1 cellular context compared by ENCODE assay signal in the genomic region with DNA sequence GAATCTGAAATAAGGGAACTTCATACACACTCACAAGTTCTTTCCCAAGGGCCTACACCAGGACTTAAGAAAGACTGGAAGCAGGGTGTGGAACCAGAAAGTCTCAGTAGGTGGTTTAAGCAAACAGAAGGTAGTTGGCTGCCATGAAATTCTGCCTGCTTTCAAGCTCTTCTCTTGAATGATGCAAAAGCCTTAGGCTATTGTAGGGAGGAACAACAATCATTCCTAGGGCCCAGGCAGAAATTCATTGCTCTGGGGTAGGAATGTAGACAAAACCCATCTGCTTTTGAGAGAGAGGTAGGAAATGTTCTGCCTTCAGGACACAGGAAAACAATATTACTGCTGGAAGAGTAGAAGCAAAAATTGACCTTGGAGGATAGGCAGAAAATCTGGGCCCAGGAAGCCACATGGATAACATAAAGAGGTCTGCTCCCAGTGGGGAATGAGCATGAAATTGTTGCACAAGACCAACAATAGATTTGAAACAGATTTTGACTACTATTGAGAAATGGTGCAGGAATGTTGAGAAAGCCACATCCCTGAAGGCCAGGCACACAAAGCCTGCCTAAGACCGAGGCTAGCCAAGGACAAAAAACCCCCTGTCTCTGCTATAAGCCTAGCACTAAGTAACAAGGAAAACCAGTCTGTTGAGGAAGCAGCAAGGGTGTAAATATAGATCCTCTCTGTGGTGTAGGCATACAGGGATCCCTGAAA.
TF ChIP-seq lines count a peak whose summit lies in the region.

No MANE protein-coding gene starts in this region.

TF ChIP-seq in HepG2, 621 proteins besides CTCF, POLR2A, EP300 and RAD21 (continued from another document and continues in another):
- TF ChIP-seq SMC3 (IDR thresholded peaks at IDR 0.05; ENCODE audit: low read length) (0 out of 2 replicates have a peak, but pooled peaks have one; percentile 17), GFI1 (CRISPR knock-in tag; IDR thresholded peaks at IDR 0.05; ENCODE audit: borderline replicate concordance) (0 out of 2 replicates have a peak, but pooled peaks have one; percentile 34), CHCHD3 (CRISPR knock-in tag; IDR thresholded peaks at IDR 0.05) (no peak), CBX5 (CRISPR knock-in tag; IDR thresholded peaks at IDR 0.05; ENCODE audit: borderline replicate concordance) (0 out of 2 replicates have a peak, but pooled peaks have one; percentile 56), KMT2A (CRISPR knock-in tag; IDR thresholded peaks at IDR 0.05) (no peak), GTF2F1 (IDR thresholded peaks at IDR 0.05; ENCODE audit: low read length) (no peak), TRIM24 (CRISPR knock-in tag; IDR thresholded peaks at IDR 0.05) (peak; percentile 63; the same call in 1 of the 2 replicates), SALL2 (CRISPR knock-in tag; IDR thresholded peaks at IDR 0.05) (0 out of 2 replicates have a peak, but pooled peaks have one; percentile 33), ZZZ3 (CRISPR knock-in tag; IDR thresholded peaks at IDR 0.05; ENCODE audit: borderline replicate concordance) (no peak), IKZF4 (CRISPR knock-in tag; IDR thresholded peaks at IDR 0.05; ENCODE audit: borderline replicate concordance, low read depth, not compliant biosample characterization) (no peak), JUN (CRISPR knock-in tag; IDR thresholded peaks at IDR 0.05) (no peak), HDAC2 (CRISPR knock-in tag; IDR thresholded peaks at IDR 0.05) (peak; percentile 59), TP53 (CRISPR knock-in tag; conservative IDR thresholded peaks at IDR 0.05) (no peak), KAT8 (CRISPR knock-in tag; IDR thresholded peaks at IDR 0.05) (0 out of 2 replicates have a peak, but pooled peaks have one; percentile 32), LCORL (IDR thresholded peaks at IDR 0.05) (no peak), LCORL (CRISPR knock-in tag; IDR thresholded peaks at IDR 0.05) (no peak), FOXC1 (CRISPR knock-in tag; IDR thresholded peaks at IDR 0.05; ENCODE audit: borderline replicate concordance) (no peak), CEBPG (CRISPR knock-in tag; IDR thresholded peaks at IDR 0.05) (peak; percentile 95), SRF (IDR thresholded peaks at IDR 0.05; ENCODE audit: low read depth, low read length) (no peak), ATRX (CRISPR knock-in tag; IDR thresholded peaks at IDR 0.05; ENCODE audit: borderline replicate concordance) (no peak), U2AF1 (optimal IDR thresholded peaks at IDR 0.05; ENCODE audit: low read depth, low read length) (no peak), SALL1 (CRISPR knock-in tag; IDR thresholded peaks at IDR 0.05) (peak; percentile 52; the same call in 1 of the 2 replicates), ZNF605 (CRISPR knock-in tag; IDR thresholded peaks at IDR 0.05) (no peak), ZNF136 (CRISPR knock-in tag; IDR thresholded peaks at IDR 0.05; ENCODE audit: low read depth) (no peak), ZSCAN22 (CRISPR knock-in tag; IDR thresholded peaks at IDR 0.05) (no peak), ZIK1 (CRISPR knock-in tag; IDR thresholded peaks at IDR 0.05; ENCODE audit: borderline replicate concordance, low read depth) (no peak), PLRG1 (conservative IDR thresholded peaks at IDR 0.05) (no peak), TARDBP (CRISPR knock-in tag; IDR thresholded peaks at IDR 0.05) (peak; percentile 55; the same call in 1 of the 2 replicates), ZNF331 (CRISPR knock-in tag; IDR thresholded peaks at IDR 0.05) (0 out of 2 replicates have a peak, but pooled peaks have one; percentile 47)
- TF ChIP-seq, protein P1, sequence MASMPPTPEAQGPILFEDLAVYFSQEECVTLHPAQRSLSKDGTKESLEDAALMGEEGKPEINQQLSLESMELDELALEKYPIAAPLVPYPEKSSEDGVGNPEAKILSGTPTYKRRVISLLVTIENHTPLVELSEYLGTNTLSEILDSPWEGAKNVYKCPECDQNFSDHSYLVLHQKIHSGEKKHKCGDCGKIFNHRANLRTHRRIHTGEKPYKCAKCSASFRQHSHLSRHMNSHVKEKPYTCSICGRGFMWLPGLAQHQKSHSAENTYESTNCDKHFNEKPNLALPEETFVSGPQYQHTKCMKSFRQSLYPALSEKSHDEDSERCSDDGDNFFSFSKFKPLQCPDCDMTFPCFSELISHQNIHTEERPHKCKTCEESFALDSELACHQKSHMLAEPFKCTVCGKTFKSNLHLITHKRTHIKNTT (CRISPR knock-in tag; IDR thresholded peaks at IDR 0.05) = no peak
- TF ChIP-seq, protein P2, sequence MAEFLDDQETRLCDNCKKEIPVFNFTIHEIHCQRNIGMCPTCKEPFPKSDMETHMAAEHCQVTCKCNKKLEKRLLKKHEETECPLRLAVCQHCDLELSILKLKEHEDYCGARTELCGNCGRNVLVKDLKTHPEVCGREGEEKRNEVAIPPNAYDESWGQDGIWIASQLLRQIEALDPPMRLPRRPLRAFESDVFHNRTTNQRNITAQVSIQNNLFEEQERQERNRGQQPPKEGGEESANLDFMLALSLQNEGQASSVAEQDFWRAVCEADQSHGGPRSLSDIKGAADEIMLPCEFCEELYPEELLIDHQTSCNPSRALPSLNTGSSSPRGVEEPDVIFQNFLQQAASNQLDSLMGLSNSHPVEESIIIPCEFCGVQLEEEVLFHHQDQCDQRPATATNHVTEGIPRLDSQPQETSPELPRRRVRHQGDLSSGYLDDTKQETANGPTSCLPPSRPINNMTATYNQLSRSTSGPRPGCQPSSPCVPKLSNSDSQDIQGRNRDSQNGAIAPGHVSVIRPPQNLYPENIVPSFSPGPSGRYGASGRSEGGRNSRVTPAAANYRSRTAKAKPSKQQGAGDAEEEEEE (CRISPR knock-in tag; IDR thresholded peaks at IDR 0.05; ENCODE audit: borderline replicate concordance) = no peak
- TF ChIP-seq, protein P3, sequence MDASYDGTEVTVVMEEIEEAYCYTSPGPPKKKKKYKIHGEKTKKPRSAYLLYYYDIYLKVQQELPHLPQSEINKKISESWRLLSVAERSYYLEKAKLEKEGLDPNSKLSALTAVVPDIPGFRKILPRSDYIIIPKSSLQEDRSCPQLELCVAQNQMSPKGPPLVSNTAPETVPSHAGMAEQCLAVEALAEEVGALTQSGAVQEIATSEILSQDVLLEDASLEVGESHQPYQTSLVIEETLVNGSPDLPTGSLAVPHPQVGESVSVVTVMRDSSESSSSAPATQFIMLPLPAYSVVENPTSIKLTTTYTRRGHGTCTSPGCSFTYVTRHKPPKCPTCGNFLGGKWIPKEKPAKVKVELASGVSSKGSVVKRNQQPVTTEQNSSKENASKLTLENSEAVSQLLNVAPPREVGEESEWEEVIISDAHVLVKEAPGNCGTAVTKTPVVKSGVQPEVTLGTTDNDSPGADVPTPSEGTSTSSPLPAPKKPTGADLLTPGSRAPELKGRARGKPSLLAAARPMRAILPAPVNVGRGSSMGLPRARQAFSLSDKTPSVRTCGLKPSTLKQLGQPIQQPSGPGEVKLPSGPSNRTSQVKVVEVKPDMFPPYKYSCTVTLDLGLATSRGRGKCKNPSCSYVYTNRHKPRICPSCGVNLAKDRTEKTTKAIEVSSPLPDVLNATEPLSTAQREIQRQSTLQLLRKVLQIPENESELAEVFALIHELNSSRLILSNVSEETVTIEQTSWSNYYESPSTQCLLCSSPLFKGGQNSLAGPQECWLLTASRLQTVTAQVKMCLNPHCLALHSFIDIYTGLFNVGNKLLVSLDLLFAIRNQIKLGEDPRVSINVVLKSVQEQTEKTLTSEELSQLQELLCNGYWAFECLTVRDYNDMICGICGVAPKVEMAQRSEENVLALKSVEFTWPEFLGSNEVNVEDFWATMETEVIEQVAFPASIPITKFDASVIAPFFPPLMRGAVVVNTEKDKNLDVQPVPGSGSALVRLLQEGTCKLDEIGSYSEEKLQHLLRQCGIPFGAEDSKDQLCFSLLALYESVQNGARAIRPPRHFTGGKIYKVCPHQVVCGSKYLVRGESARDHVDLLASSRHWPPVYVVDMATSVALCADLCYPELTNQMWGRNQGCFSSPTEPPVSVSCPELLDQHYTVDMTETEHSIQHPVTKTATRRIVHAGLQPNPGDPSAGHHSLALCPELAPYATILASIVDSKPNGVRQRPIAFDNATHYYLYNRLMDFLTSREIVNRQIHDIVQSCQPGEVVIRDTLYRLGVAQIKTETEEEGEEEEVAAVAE (CRISPR knock-in tag; IDR thresholded peaks at IDR 0.05; ENCODE audit: borderline replicate concordance) = no peak
- TF ChIP-seq, protein P4, sequence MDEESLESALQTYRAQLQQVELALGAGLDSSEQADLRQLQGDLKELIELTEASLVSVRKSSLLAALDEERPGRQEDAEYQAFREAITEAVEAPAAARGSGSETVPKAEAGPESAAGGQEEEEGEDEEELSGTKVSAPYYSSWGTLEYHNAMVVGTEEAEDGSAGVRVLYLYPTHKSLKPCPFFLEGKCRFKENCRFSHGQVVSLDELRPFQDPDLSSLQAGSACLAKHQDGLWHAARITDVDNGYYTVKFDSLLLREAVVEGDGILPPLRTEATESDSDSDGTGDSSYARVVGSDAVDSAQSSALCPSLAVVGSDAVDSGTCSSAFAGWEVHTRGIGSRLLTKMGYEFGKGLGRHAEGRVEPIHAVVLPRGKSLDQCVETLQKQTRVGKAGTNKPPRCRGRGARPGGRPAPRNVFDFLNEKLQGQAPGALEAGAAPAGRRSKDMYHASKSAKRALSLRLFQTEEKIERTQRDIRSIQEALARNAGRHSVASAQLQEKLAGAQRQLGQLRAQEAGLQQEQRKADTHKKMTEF (CRISPR knock-in tag; IDR thresholded peaks at IDR 0.05) = peak; percentile 41; the same call in 1 of the 2 replicates
- TF ChIP-seq, protein P5, sequence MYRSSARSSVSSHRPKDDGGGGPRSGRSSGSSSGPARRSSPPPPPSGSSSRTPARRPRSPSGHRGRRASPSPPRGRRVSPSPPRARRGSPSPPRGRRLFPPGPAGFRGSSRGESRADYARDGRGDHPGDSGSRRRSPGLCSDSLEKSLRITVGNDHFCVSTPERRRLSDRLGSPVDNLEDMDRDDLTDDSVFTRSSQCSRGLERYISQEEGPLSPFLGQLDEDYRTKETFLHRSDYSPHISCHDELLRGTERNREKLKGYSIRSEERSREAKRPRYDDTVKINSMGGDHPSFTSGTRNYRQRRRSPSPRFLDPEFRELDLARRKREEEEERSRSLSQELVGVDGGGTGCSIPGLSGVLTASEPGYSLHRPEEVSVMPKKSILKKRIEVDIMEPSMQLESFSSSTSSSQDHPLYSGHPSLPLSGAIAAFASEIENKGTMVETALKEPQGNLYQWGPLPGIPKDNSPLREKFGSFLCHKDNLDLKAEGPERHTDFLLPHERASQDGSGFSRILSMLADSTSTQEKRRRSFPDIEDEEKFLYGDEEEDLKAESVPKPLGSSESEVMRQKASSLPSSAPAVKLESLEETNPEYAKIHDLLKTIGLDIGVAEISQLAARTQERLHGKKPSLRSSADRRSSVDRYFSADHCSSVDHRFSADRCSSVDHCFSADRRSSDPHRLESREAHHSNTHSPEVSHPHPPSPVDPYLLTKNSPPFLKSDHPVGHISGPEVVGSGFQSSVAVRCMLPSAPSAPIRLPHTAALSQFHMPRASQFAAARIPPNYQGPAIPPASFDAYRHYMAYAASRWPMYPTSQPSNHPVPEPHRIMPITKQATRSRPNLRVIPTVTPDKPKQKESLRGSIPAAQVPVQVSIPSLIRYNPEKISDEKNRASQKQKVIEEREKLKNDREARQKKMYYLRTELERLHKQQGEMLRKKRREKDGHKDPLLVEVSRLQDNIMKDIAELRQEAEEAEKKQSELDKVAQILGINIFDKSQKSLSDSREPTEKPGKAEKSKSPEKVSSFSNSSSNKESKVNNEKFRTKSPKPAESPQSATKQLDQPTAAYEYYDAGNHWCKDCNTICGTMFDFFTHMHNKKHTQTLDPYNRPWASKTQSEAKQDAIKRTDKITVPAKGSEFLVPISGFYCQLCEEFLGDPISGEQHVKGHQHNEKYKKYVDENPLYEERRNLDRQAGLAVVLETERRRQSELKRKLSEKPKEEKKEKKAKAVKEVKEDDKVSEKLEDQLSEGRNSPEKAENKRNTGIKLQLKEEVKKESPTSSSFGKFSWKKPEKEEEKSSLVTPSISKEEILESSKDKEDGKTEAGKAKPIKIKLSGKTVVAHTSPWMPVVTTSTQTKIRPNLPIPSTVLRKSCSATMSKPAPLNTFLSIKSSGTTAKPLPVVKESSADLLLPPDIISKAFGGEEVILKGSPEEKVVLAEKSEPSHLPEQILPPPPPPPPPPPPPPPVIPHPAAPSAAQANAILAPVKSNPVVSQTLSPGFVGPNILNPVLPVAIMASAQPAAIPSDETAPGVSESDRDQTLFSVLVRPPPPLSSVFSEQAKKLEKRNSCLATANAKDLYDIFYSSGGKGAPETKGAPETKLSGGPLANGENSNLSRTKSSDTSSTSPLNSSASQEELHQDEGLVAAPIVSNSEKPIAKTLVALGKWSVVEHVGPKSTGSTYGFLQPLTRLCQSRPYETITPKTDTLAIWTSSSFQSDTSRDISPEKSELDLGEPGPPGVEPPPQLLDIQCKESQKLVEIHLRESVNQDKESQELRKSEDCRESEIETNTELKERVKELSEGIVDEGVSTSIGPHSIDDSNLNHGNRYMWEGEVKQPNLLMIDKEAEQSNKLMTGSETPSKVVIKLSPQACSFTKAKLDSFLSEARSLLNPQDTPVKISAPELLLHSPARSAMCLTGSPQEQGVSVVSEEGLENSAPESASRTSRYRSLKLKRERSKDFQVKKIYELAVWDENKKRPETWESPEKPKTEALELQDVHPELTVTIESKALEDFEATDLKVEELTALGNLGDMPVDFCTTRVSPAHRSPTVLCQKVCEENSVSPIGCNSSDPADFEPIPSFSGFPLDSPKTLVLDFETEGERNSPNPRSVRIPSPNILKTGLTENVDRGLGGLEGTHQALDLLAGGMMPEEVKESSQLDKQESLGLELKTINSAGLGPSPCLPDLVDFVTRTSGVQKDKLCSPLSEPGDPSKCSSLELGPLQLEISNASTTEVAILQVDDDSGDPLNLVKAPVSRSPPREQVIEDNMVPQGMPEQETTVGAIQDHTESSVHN (CRISPR knock-in tag; IDR thresholded peaks at IDR 0.05) = no peak
- TF ChIP-seq, protein P6, sequence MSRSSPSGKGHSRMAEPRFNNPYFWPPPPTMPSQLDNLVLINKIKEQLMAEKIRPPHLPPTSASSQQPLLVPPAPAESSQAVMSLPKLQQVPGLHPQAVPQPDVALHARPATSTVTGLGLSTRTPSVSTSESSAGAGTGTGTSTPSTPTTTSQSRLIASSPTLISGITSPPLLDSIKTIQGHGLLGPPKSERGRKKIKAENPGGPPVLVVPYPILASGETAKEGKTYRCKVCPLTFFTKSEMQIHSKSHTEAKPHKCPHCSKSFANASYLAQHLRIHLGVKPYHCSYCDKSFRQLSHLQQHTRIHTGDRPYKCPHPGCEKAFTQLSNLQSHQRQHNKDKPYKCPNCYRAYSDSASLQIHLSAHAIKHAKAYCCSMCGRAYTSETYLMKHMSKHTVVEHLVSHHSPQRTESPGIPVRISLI (CRISPR knock-in tag; IDR thresholded peaks at IDR 0.05; ENCODE audit: borderline replicate concordance) = no peak
- TF ChIP-seq, protein P7, sequence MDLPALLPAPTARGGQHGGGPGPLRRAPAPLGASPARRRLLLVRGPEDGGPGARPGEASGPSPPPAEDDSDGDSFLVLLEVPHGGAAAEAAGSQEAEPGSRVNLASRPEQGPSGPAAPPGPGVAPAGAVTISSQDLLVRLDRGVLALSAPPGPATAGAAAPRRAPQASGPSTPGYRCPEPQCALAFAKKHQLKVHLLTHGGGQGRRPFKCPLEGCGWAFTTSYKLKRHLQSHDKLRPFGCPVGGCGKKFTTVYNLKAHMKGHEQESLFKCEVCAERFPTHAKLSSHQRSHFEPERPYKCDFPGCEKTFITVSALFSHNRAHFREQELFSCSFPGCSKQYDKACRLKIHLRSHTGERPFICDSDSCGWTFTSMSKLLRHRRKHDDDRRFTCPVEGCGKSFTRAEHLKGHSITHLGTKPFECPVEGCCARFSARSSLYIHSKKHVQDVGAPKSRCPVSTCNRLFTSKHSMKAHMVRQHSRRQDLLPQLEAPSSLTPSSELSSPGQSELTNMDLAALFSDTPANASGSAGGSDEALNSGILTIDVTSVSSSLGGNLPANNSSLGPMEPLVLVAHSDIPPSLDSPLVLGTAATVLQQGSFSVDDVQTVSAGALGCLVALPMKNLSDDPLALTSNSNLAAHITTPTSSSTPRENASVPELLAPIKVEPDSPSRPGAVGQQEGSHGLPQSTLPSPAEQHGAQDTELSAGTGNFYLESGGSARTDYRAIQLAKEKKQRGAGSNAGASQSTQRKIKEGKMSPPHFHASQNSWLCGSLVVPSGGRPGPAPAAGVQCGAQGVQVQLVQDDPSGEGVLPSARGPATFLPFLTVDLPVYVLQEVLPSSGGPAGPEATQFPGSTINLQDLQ (CRISPR knock-in tag; IDR thresholded peaks at IDR 0.05) = no peak
